ENCODE assay signal across 13 cellular contexts in genomic region chr2:216936954-216937357, GRCh38.
DNase-seq lines count a peak whose midpoint lies in the region; ATAC-seq and TF ChIP-seq lines count a peak whose summit lies in the region.
"Had no signal": no experiment of that assay in that cellular context is flagged by ENCODE, and none has a peak within 500 bp of the region (broad histone marks: within the 10 kb centered on the region; RNA-seq: fewer than 3 reads in every experiment).

No MANE protein-coding gene starts in this region.

- H3K4me1 ChIP-seq in left ventricle myocardium inferior (peaks cover 50% of the 10 kb centered on the region), HAP-1 (no peaks in the 10 kb centered on the region), esophagus squamous epithelium (peaks cover 4 to 10% (median 10%) of the 10 kb centered on the region in 3 donors)

- no peak for ATAC-seq in HG03571 (IDR thresholded peaks at IDR 0.05; ENCODE audit: unreplicated experiment)

- no peaks in the 10 kb centered on the region for H3K9me3 ChIP-seq in left ventricle myocardium inferior (replicated peaks)
- no peaks in the 10 kb centered on the region for H3K9me3 ChIP-seq in HAP-1
- H3K9me3 ChIP-seq in esophagus squamous epithelium = no peaks in the 10 kb centered on the region

- no peak overlapping the region for H3K4me3 ChIP-seq in left ventricle myocardium inferior
- no peak overlapping the region for H3K4me3 ChIP-seq in HAP-1
- no peak overlapping the region for H3K4me3 ChIP-seq in esophagus squamous epithelium

- H3K27ac ChIP-seq in left ventricle myocardium inferior (replicated peaks) = peak overlapping the region; percentile 53
- no peak overlapping the region for H3K27ac ChIP-seq in esophagus squamous epithelium

- TF ChIP-seq CTCF in left ventricle myocardium inferior (IDR thresholded peaks at IDR 0.05; ENCODE audit: borderline replicate concordance) = no peak
- TF ChIP-seq CTCF in esophagus squamous epithelium (IDR thresholded peaks at IDR 0.05) = no peak

- in situ Hi-C loops in HAP-1 (cut with MboI; ENCODE audit: low sequenced_read_pairs) = no loop called here

- intact Hi-C loops in left ventricle myocardium inferior (cut with micrococcal nuclease) (no loop called here), esophagus squamous epithelium (cut with DNase I) (no loop called here)

- DNase-seq in ELF-1 (ENCODE audit: low read depth, low spot score) (peak; percentile 41), SK-N-DZ (ENCODE audit: low spot score) (peak; percentile 9), left ventricle myocardium inferior (peak; percentile 49), retina (peak; percentile 25), HAP-1 (ENCODE audit: low spot score in 2 of 2) (no peak), esophagus squamous epithelium (lab: John Stamatoyannopoulos, UW) (no peak), superior temporal gyrus (ENCODE audit: extremely low spot score) (no peak)
- DNase-seq: activated B cell treated with CpG ODN at 0.5 μM for 24 hours, activated gamma-delta T cell, dermis blood vessel endothelial cell, DND-41, posterior cingulate gyrus had no signal

- H3K27me3 ChIP-seq in left ventricle myocardium inferior (ENCODE audit: low read depth) = no peaks in the 10 kb centered on the region
- H3K27me3 ChIP-seq in HAP-1 (ENCODE audit: low read depth) = no peaks in the 10 kb centered on the region
- H3K27me3 ChIP-seq in esophagus squamous epithelium = no peaks in the 10 kb centered on the region

- WGBS in esophagus squamous epithelium, 2 donors = 37 to 44% methylated on average over 4 to 5 of the region's 5 CpGs

- TF ChIP-seq POLR2A in esophagus squamous epithelium (IDR thresholded peaks at IDR 0.05) = no peak

- H3K36me3 ChIP-seq in left ventricle myocardium inferior (no peaks in the 10 kb centered on the region), HAP-1 (replicated peaks) (no peaks in the 10 kb centered on the region), esophagus squamous epithelium (no peaks in the 10 kb centered on the region)

Comparison
In these comparisons a context has a peak if more than half of its experiments do, and no peak if none do; other contexts are left out.
1. DNase-seq: peak in ELF-1 (single experiment), SK-N-DZ (single experiment), left ventricle myocardium inferior (single experiment) and retina (single experiment); none in HAP-1 (0 of 2), esophagus squamous epithelium (single experiment) and superior temporal gyrus (single experiment).